In genomic region chr9:122192261-122192875, GRCh38 we compare ENCODE assay signal across 25 cellular contexts. TPM values are rescaled to one million over a fixed set of nuclear protein-coding genes. Genes with fewer than 3 reads are reported as not detected.
DNase-seq lines count a peak whose midpoint lies in the region; ATAC-seq, FAIRE-seq and TF ChIP-seq lines count a peak whose summit lies in the region.
"Had no signal": no experiment of that assay in that cellular context is flagged by ENCODE, and none has a peak within 500 bp of the region (broad histone marks: within the 10 kb centered on the region; RNA-seq: fewer than 3 reads in every experiment).

No MANE protein-coding gene starts in this region.

- TF ChIP-seq POLR2A in GM18505 (IDR thresholded peaks at IDR 0.05; ENCODE audit: borderline replicate concordance, extremely low read depth, insufficient read depth, insufficient read length) (no peak), GM12892 (IDR thresholded peaks at IDR 0.05; ENCODE audit: low read depth, low read length) (no peak)

- peaks cover 22% of the 10 kb centered on the region for H3K4me1 Mint-ChIP-seq in GM23338
- H3K4me1 Mint-ChIP-seq in nephron: peaks cover 8% of the 10 kb centered on the region
- H3K4me1 Mint-ChIP-seq: activated CD4-positive, alpha-beta T cell treated with anti-CD3 and anti-CD28 coated beads for 36 hours; natural killer cell; stimulated activated naive CD8-positive, alpha-beta T cell treated with anti-CD3 and anti-CD28 coated beads, Interleukin-15, amount 100 ng/mL, for 72 hours had no signal

- no peaks in the 10 kb centered on the region for H3K36me3 ChIP-seq in GM23338 (ENCODE audit: insufficient read depth)
- H3K36me3 ChIP-seq: BLaER1 treated with 17β-estradiol and CSF1 and Interleukin-3, amounts not matched to agents 10 nM and 100 nM; esophagus muscularis mucosa; right lobe of liver; tibial nerve had no signal

- H3K27ac Mint-ChIP-seq in GM23338 (no peak overlapping the region), nephron (peak overlapping the region in 2 of 3 experiments; percentile 44 to 66)
- H3K27ac Mint-ChIP-seq: activated CD4-positive, alpha-beta T cell treated with anti-CD3 and anti-CD28 coated beads for 36 hours; natural killer cell; stimulated activated naive CD8-positive, alpha-beta T cell treated with anti-CD3 and anti-CD28 coated beads, Interleukin-15, amount 100 ng/mL, for 72 hours; T-helper 1 cell treated with Interleukin-12 subunit alpha and Interleukin-12 subunit beta and Interleukin-4 antibody, amounts not matched to agents 30 μg/mL and 1 μg/mL, for 36 hours had no signal

- no peak overlapping the region for H3K4me3 Mint-ChIP-seq in GM23338
- H3K4me3 Mint-ChIP-seq in nephron: no peak overlapping the region
- H3K4me3 Mint-ChIP-seq: activated CD4-positive, alpha-beta T cell treated with anti-CD3 and anti-CD28 coated beads for 36 hours; brain; natural killer cell; stimulated activated naive CD8-positive, alpha-beta T cell treated with anti-CD3 and anti-CD28 coated beads, Interleukin-15, amount 100 ng/mL, for 72 hours; T-helper 1 cell treated with Interleukin-12 subunit alpha and Interleukin-12 subunit beta and Interleukin-4 antibody, amounts not matched to agents 30 μg/mL and 1 μg/mL, for 36 hours had no signal

- peak overlapping the region; percentile 74 for H2AFZ ChIP-seq in GM23338
- H2AFZ ChIP-seq: GM23248, parathyroid adenoma had no signal

- peaks cover 7% of the 10 kb centered on the region for H3K27me3 Mint-ChIP-seq in GM23338 (ENCODE audit: insufficient read depth, low read depth, poor library complexity)
- H3K27me3 Mint-ChIP-seq in nephron (ENCODE audit: low read depth): peaks cover 17% of the 10 kb centered on the region

- H3K9me2 ChIP-seq in GM23338 (ENCODE audit: insufficient read depth): no peaks in the 10 kb centered on the region

- no peaks in the 10 kb centered on the region for H4K20me1 ChIP-seq in GM23338 (replicated peaks; ENCODE audit: insufficient read depth)
- H4K20me1 ChIP-seq: BLaER1 treated with 17β-estradiol and CSF1 and Interleukin-3, amounts not matched to agents 10 nM and 100 nM had no signal

- TF ChIP-seq CTCF in GM23338 (conservative IDR thresholded peaks at IDR 0.05; ENCODE audit: low read depth in 2 of 2) (peak in 1 of 2 experiments; percentile 32; a peak in 2 of 4 replicates), nephron (IDR thresholded peaks at IDR 0.05; ENCODE audit: unreplicated experiment in 3 of 3) (no peak)

- H3K4me3 ChIP-seq in GM23338: no peak overlapping the region
- H3K4me3 ChIP-seq: BLaER1 treated with 17β-estradiol and CSF1 and Interleukin-3, amounts not matched to agents 10 nM and 100 nM; esophagus muscularis mucosa; GM23248; right lobe of liver; tibial nerve had no signal

- H3K79me2 ChIP-seq in GM23338 (replicated peaks; ENCODE audit: insufficient read depth): no peaks in the 10 kb centered on the region
- H3K79me2 ChIP-seq: parathyroid adenoma had no signal

- no peaks in the 10 kb centered on the region for H3F3A ChIP-seq in GM23338 (replicated peaks; ENCODE audit: low read depth)

- H3K27me3 ChIP-seq in GM23338 (ENCODE audit: insufficient read depth): no peaks in the 10 kb centered on the region
- H3K27me3 ChIP-seq: BLaER1 treated with 17β-estradiol and CSF1 and Interleukin-3, amounts not matched to agents 10 nM and 100 nM; right lobe of liver had no signal

- H3K27ac ChIP-seq in GM23338 (ENCODE audit: low read depth): no peak overlapping the region
- H3K27ac ChIP-seq: BLaER1 treated with 17β-estradiol and CSF1 and Interleukin-3, amounts not matched to agents 10 nM and 100 nM; esophagus muscularis mucosa; GM23248; parathyroid adenoma; right lobe of liver; tibial nerve had no signal

- H3K36me3 Mint-ChIP-seq in GM23338 (ENCODE audit: low read depth): no peaks in the 10 kb centered on the region; the same call in 2 of the 3 replicates
- H3K36me3 Mint-ChIP-seq in nephron (ENCODE audit: low read depth): no peaks in the 10 kb centered on the region
- H3K36me3 Mint-ChIP-seq: brain, natural killer cell had no signal

- ATAC-seq in GM23338 (peak; percentile 18; the same call in 1 of the 3 replicates), GM18505 (IDR thresholded peaks at IDR 0.05; ENCODE audit: unreplicated experiment) (no peak)
- ATAC-seq: activated CD4-positive, alpha-beta T cell treated with anti-CD3 and anti-CD28 coated beads for 36 hours; stimulated activated naive CD8-positive, alpha-beta T cell treated with anti-CD3 and anti-CD28 coated beads, Interleukin-15, amount 100 ng/mL, for 72 hours had no signal

- FAIRE-seq in GM12892 (lab: Jason Lieb, UNC): no peak
- FAIRE-seq: frontal cortex, RCC 7860 had no signal

- DNase-seq in GM23338 (ENCODE audit: low spot score) (no peak), MV-4-11 (lab: John Stamatoyannopoulos, UW) (peak; percentile 61), dermis blood vessel endothelial cell (peak; percentile 30), NCI-H1930 (lab: John Stamatoyannopoulos, UW) (no peak), DMS 273 treated with DMSO at 0.1 percent for 48 hours (lab: John Stamatoyannopoulos, UW) (no peak), GM12892 (ENCODE audit: insufficient read length) (no peak)
- DNase-seq: activated CD4-positive, alpha-beta T cell treated with anti-CD3 and anti-CD28 coated beads for 36 hours; activated gamma-delta T cell; effector CD8-positive, alpha-beta T cell; GM23248; natural killer cell; NCI-H1436; NCI-H510A; right lobe of liver; stimulated activated naive CD8-positive, alpha-beta T cell treated with anti-CD3 and anti-CD28 coated beads, Interleukin-15, amount 100 ng/mL, for 72 hours had no signal

- peaks cover 4% of the 10 kb centered on the region; the same call in 1 of the 2 replicates for H3K4me1 ChIP-seq in GM23338 (ENCODE audit: insufficient read depth)
- H3K4me1 ChIP-seq: esophagus muscularis mucosa, parathyroid adenoma, right lobe of liver, tibial nerve had no signal

- no peak overlapping the region for H3K4me2 ChIP-seq in GM23338

- H3K9me3 Mint-ChIP-seq in GM23338 (no peaks in the 10 kb centered on the region; the same call in 2 of the 3 replicates), nephron (no peaks in the 10 kb centered on the region)
- H3K9me3 Mint-ChIP-seq: brain; natural killer cell; stimulated activated naive CD8-positive, alpha-beta T cell treated with anti-CD3 and anti-CD28 coated beads, Interleukin-15, amount 100 ng/mL, for 72 hours; T-helper 1 cell treated with Interleukin-12 subunit alpha and Interleukin-12 subunit beta and Interleukin-4 antibody, amounts not matched to agents 30 μg/mL and 1 μg/mL, for 36 hours had no signal

TF ChIP-seq in GM23338, 12 proteins besides CTCF, POLR2A, EP300 and RAD21 (continues in another document):
- TF ChIP-seq EZH2 (IDR thresholded peaks at IDR 0.05; ENCODE audit: low read depth, unreplicated experiment) (no peak), JUNB (IDR thresholded peaks at IDR 0.05; ENCODE audit: unreplicated experiment) (no peak)

RNA-seq across cellular contexts. Expression of gene MORN5, which starts 32.7 kb away (rescaled TPM):
- not detected in 2 replicates for total RNA-seq in GM23338 (2014; rRNA removed; shearing (Covaris generic))
- not detected in 2 replicates for polyA plus RNA-seq in GM23338 (2016; fragmentation: Nextera tagmentation; extraction: Ambion mirVana)
- total RNA-seq in dermis blood vessel endothelial cell: not detected in 2 replicates
- not detected for polyA plus RNA-seq in GM12892 (2012; ENCODE audit: missing spikeins)
- total RNA-seq: activated CD4-positive, alpha-beta T cell treated with anti-CD3 and anti-CD28 coated beads for 36 hours; GM23248; natural killer cell; right lobe of liver had no signal
- polyA plus RNA-seq: GM23248 had no signal

RNA-seq across cellular contexts. Expression of gene NDUFA8, which starts 32.8 kb away (rescaled TPM):
- 36.6 and 39.7 TPM in 2 replicates for total RNA-seq in GM23338 (2014; rRNA removed; shearing (Covaris generic))
- 139 and 144 TPM in 2 replicates for polyA plus RNA-seq in GM23338 (2016; fragmentation: Nextera tagmentation; extraction: Ambion mirVana)
- total RNA-seq in dermis blood vessel endothelial cell: 40.7 and 48.5 TPM in 2 replicates
- 82.3 TPM for polyA plus RNA-seq in GM12892 (2012; ENCODE audit: missing spikeins)

RNA-seq across cellular contexts. Expression of gene LHX6, which starts 36.4 kb away (rescaled TPM):
- 1.0 and 1.3 TPM in 2 replicates for total RNA-seq in GM23338 (2014; rRNA removed; shearing (Covaris generic))
- polyA plus RNA-seq in GM23338 (2016; fragmentation: Nextera tagmentation; extraction: Ambion mirVana): 1.2 and 1.3 TPM in 2 replicates
- total RNA-seq in dermis blood vessel endothelial cell: 18.1 and 27.4 TPM in 2 replicates
- not detected for polyA plus RNA-seq in GM12892 (2012; ENCODE audit: missing spikeins)
- total RNA-seq: GM23248, natural killer cell had no signal
- polyA plus RNA-seq: GM23248 had no signal

Comparison
In these comparisons a context has a peak if more than half of its experiments do, and no peak if none do; other contexts are left out.
1. DNase-seq: peak in MV-4-11 (single experiment) and dermis blood vessel endothelial cell (single experiment); none in GM23338 (single experiment), NCI-H1930 (0 of 2), DMS 273 treated with DMSO at 0.1 percent for 48 hours (single experiment) and GM12892 (single experiment).